Comparison of ENCODE assay signal across 16 cellular contexts in the genomic region with DNA sequence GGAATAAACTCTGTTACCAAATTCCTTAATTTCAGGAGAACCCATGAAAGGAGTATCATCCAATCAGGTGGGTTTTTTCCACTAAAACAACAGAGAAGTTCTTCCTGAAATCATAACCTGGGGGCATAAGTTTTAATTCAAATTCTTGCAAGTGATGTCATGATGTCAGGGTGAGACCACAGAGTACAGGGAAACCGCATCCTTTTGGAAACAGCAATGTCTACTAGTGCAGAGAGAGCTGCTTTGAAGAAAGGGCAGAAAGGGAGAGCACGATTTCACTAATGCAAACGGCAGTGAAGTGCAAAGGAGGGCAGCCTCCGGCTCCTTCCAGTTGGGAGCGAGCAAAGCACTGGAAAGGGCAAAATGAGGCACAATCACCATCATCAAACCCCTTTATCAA. TPM values are rescaled to one million over a fixed set of nuclear protein-coding genes. Genes with fewer than 3 reads are reported as not detected.
DNase-seq lines count a peak whose midpoint lies in the region; ATAC-seq and TF ChIP-seq lines count a peak whose summit lies in the region.
"Had no signal": no experiment of that assay in that cellular context is flagged by ENCODE, and none has a peak within 500 bp of the region (broad histone marks: within the 10 kb centered on the region; RNA-seq: fewer than 3 reads in every experiment).

No MANE protein-coding gene starts in this region.

- in situ Hi-C loops in astrocyte of the spinal cord (cut with HindIII; ENCODE audit: low sequenced_read_pairs) = no loop called here
- in situ Hi-C loops in HAP-1 (cut with MboI; ENCODE audit: low sequenced_read_pairs) = no loop called here

- H3K36me3 ChIP-seq in HAP-1 (replicated peaks) = no peaks in the 10 kb centered on the region

- TF ChIP-seq CTCF in HFFc6 (IDR thresholded peaks at IDR 0.05) (no peak), astrocyte of the spinal cord (IDR thresholded peaks at IDR 0.05; ENCODE audit: low read depth, low read length) (no peak)

- no peaks in the 10 kb centered on the region for H3K9me3 Mint-ChIP-seq in HFFc6
- H3K9me3 Mint-ChIP-seq: CD4-positive, alpha-beta T cell had no signal

- peaks cover 2% of the 10 kb centered on the region for H3K27me3 Mint-ChIP-seq in HFFc6 (ENCODE audit: insufficient read depth)

- peak overlapping the region; percentile 55; the same call in 1 of the 2 replicates for H3K27ac Mint-ChIP-seq in HFFc6
- H3K27ac Mint-ChIP-seq: B cell; CD4-positive, alpha-beta T cell had no signal

- intact Hi-C loops in sciatic nerve (cut with DNase I) = no loop called here

- H3K4me1 Mint-ChIP-seq in HFFc6 (ENCODE audit: low read depth) = peaks cover 58% of the 10 kb centered on the region

- no peaks in the 10 kb centered on the region for H3K36me3 Mint-ChIP-seq in HFFc6 (ENCODE audit: low read depth)

- ATAC-seq in sciatic nerve = no peak
- ATAC-seq in HG03280 (IDR thresholded peaks at IDR 0.05; ENCODE audit: unreplicated experiment) = no peak
- ATAC-seq: SK-N-SH treated with all-trans-retinoic acid at 6 μM for 48 hours had no signal

- H3K4me1 ChIP-seq in HAP-1 = peaks cover 3% of the 10 kb centered on the region

- H3K4me3 ChIP-seq in astrocyte of the spinal cord (ENCODE audit: low read depth, low read length) = no peak overlapping the region
- H3K4me3 ChIP-seq in HAP-1 = no peak overlapping the region

- no peak overlapping the region for H3K4me3 Mint-ChIP-seq in HFFc6
- H3K4me3 Mint-ChIP-seq: B cell; CD4-positive, alpha-beta T cell had no signal

- DNase-seq in EL = peak; percentile 86
- peak; percentile 41 for DNase-seq in HFFc6
- peak; percentile 36 for DNase-seq in astrocyte of the spinal cord (ENCODE audit: low read depth, low spot score)
- DNase-seq in sciatic nerve (ENCODE audit: low spot score) = peak; percentile 33
- DNase-seq in HAP-1 (ENCODE audit: low spot score in 2 of 2) = no peak
- DNase-seq in activated naive CD4-positive, alpha-beta T cell treated with anti-CD3 and anti-CD28 coated beads, Interleukin-2, amount 50 U/mL, for 16 hours = no peak
- DNase-seq: CD4-positive, alpha-beta T cell; DMS79 treated with DMSO at 0.1 percent for 48 hours; KBM-7; MM.1S; NCI-H1105; NCI-H187; NCI-H69 had no signal

- no peaks in the 10 kb centered on the region for H3K9me3 ChIP-seq in HAP-1

- no peaks in the 10 kb centered on the region for H3K27me3 ChIP-seq in HAP-1 (ENCODE audit: low read depth)

RNA-seq across cellular contexts. Expression of a gene that starts 20.6 kb away (rescaled TPM):
- total RNA-seq in HFFc6 (2021; fragmentation: NEBNext Ultra II Directional; extraction: Animal tissue kit (Norgen Biotek cat#: 25700)) = 10 to 100 TPM; 30.2 to 39.0 (median 38.0) TPM
- total RNA-seq in sciatic nerve = 17.5 TPM
- total RNA-seq: B cell had no signal

RNA-seq across cellular contexts. Expression of a gene that starts 25.2 kb away (rescaled TPM):
- total RNA-seq in HFFc6 (2021; fragmentation: NEBNext Ultra II Directional; extraction: Animal tissue kit (Norgen Biotek cat#: 25700)) = 100 to 1,000 TPM; 129 to 194 (median 156) TPM
- total RNA-seq in sciatic nerve = 174 TPM

Comparison
In these comparisons a context has a peak if more than half of its experiments do, and no peak if none do; other contexts are left out.
1. DNase-seq: peak in EL (single experiment), HFFc6 (single experiment), astrocyte of the spinal cord (single experiment) and sciatic nerve (single experiment); none in HAP-1 (0 of 2) and activated naive CD4-positive, alpha-beta T cell treated with anti-CD3 and anti-CD28 coated beads, Interleukin-2, amount 50 U/mL, for 16 hours (single experiment).